9 cellular contexts compared by ENCODE assay signal in genomic region chr19:58401825-58402433, GRCh38. TPM values are rescaled to one million over a fixed set of nuclear protein-coding genes. Genes with fewer than 3 reads are reported as not detected.
DNase-seq lines count a peak whose midpoint lies in the region; ATAC-seq and TF ChIP-seq lines count a peak whose summit lies in the region.
"Had no signal": no experiment of that assay in that cellular context is flagged by ENCODE, and none has a peak within 500 bp of the region (broad histone marks: within the 10 kb centered on the region; RNA-seq: fewer than 3 reads in every experiment).

No MANE protein-coding gene starts in this region.

- peaks cover 0 to 1% of the 10 kb centered on the region in 2 donors for H3K36me3 Mint-ChIP-seq in activated T-cell treated with anti-CD3 and anti-CD28 coated beads, Interleukin-2, amount 50 U/mL, for 72 hours (ENCODE audit: insufficient read depth in 2 of 2)

- peak overlapping the region; percentile 63 to 72 for H3K27ac ChIP-seq in tibial artery

- H3K9me3 ChIP-seq in adipocyte (ENCODE audit: control insufficient read depth, low read length) (no peaks in the 10 kb centered on the region), tibial artery (no peaks in the 10 kb centered on the region)

- no peaks in the 10 kb centered on the region for H3K27me3 Mint-ChIP-seq in activated T-cell treated with anti-CD3 and anti-CD28 coated beads, Interleukin-2, amount 50 U/mL, for 72 hours (ENCODE audit: low read depth)

- H3K4me1 ChIP-seq in adipocyte (ENCODE audit: control insufficient read depth, insufficient read depth, low read length) (peaks cover 12% of the 10 kb centered on the region), tibial artery (peaks cover 0 to 22% (median 16%) of the 10 kb centered on the region in 4 donors)

- TF ChIP-seq CTCF in tibial artery (IDR thresholded peaks at IDR 0.05), result no peak

- peaks cover 27% of the 10 kb centered on the region for H3K4me1 Mint-ChIP-seq in activated T-cell treated with anti-CD3 and anti-CD28 coated beads, Interleukin-2, amount 50 U/mL, for 72 hours (ENCODE audit: low read depth)

- H3K36me3 ChIP-seq in adipocyte (ENCODE audit: control insufficient read depth, insufficient read depth, low read length, severe bottlenecking) (no peaks in the 10 kb centered on the region), tibial artery (no peaks in the 10 kb centered on the region)

- peak overlapping the region; percentile 90 to 92 for H3K4me3 Mint-ChIP-seq in activated T-cell treated with anti-CD3 and anti-CD28 coated beads, Interleukin-2, amount 50 U/mL, for 72 hours

- DNase-seq in activated T-cell treated with anti-CD3 and anti-CD28 coated beads, Interleukin-2, amount 50 U/mL, for 72 hours, result no peak
- no peak for DNase-seq in activated T-cell treated with anti-CD3 and anti-CD28 coated beads for 4 hours
- no peak for DNase-seq in adipocyte (ENCODE audit: low read depth)
- no peak for DNase-seq in left colon
- no peak for DNase-seq in tibial artery
- DNase-seq in OCI-M2 (lab: John Stamatoyannopoulos, UW; ENCODE audit: unreplicated experiment), result no peak

- peak overlapping the region; percentile 86 for H3K4me3 ChIP-seq in adipocyte (ENCODE audit: low read length)
- peak overlapping the region; percentile 53 to 61 for H3K4me3 ChIP-seq in tibial artery

- H3K9me3 Mint-ChIP-seq in activated T-cell treated with anti-CD3 and anti-CD28 coated beads, Interleukin-2, amount 50 U/mL, for 72 hours, result no peaks in the 10 kb centered on the region

- no peak overlapping the region for H3K27ac Mint-ChIP-seq in activated T-cell treated with anti-CD3 and anti-CD28 coated beads, Interleukin-2, amount 50 U/mL, for 72 hours

- H3K27me3 ChIP-seq in adipocyte (replicated peaks; ENCODE audit: control insufficient read depth, insufficient read depth, low read length) (no peaks in the 10 kb centered on the region), tibial artery (peaks cover 0 to 7% of the 10 kb centered on the region in 2 donors)

- no peak for ATAC-seq in activated T-cell treated with anti-CD3 and anti-CD28 coated beads, Interleukin-2, amount 50 U/mL, for 72 hours (replicated peaks in 1 of 2)
- ATAC-seq in left colon (peak; percentile 1), HG03565 (IDR thresholded peaks at IDR 0.05; ENCODE audit: unreplicated experiment) (no peak), HG03342 (IDR thresholded peaks at IDR 0.05; ENCODE audit: unreplicated experiment) (no peak)

- H3K9ac ChIP-seq in adipocyte (ENCODE audit: low read length), result peak overlapping the region; percentile 80

- intact Hi-C loops in left colon (cut with DNase I, micrococcal nuclease) (no loop called here), tibial artery (cut with DNase I; ENCODE audit: low total_unique reads) (no loop called here)

RNA-seq across cellular contexts. Expression of gene RNF225, which starts 6.5 kb away (rescaled TPM):
- 1 to 10 TPM in 1 of 2 donors, under 1 TPM in 1; 0.58 to 1.5 TPM for total RNA-seq in activated T-cell treated with anti-CD3 and anti-CD28 coated beads, Interleukin-2, amount 50 U/mL, for 72 hours
- total RNA-seq in left colon, result not detected
- total RNA-seq: dermis blood vessel endothelial cell had no signal

RNA-seq across cellular contexts. Expression of gene ZNF584, which starts 6.5 kb away (rescaled TPM):
- 10 to 100 TPM in 1 of 2 donors, 1 to 10 TPM in 1; 7.5 to 10.4 TPM for total RNA-seq in activated T-cell treated with anti-CD3 and anti-CD28 coated beads, Interleukin-2, amount 50 U/mL, for 72 hours
- total RNA-seq in left colon, result 1 to 10 TPM; 7.8 to 7.9 TPM

RNA-seq across cellular contexts. Expression of gene RPS5, which starts 14.9 kb away (rescaled TPM):
- total RNA-seq in activated T-cell treated with anti-CD3 and anti-CD28 coated beads, Interleukin-2, amount 50 U/mL, for 72 hours, result 1,000 to 10,000 TPM; 1,499 to 1,539 TPM
- total RNA-seq in left colon, result 100 to 1,000 TPM; 600 to 683 TPM

RNA-seq across cellular contexts. Expression of gene ZNF837, which starts 21.1 kb away (rescaled TPM):
- 1 to 10 TPM; 2.3 to 3.0 TPM for total RNA-seq in activated T-cell treated with anti-CD3 and anti-CD28 coated beads, Interleukin-2, amount 50 U/mL, for 72 hours
- total RNA-seq in left colon, result 1 to 10 TPM; 2.4 to 2.5 TPM

RNA-seq across cellular contexts. Expression of gene ZNF132, which starts 38.0 kb away (rescaled TPM):
- total RNA-seq in activated T-cell treated with anti-CD3 and anti-CD28 coated beads, Interleukin-2, amount 50 U/mL, for 72 hours, result 1 to 10 TPM; 2.6 to 3.5 TPM
- 1 to 10 TPM; 3.0 to 4.6 TPM for total RNA-seq in left colon
